7 cellular contexts compared by ENCODE assay signal in genomic region chr16:15956100-15956499, GRCh38. TPM values are rescaled to one million over a fixed set of nuclear protein-coding genes. Genes with fewer than 3 reads are reported as not detected.
DNase-seq lines count a peak whose midpoint lies in the region; ATAC-seq lines count a peak whose summit lies in the region.
"Not testable (repeated sequence)": the region's sequence is repeated elsewhere in the genome, so short reads cannot be mapped to it uniquely, and the experiment has no call there.

No MANE protein-coding gene starts in this region.

- not testable (repeated sequence) for H3K27me3 ChIP-seq in CD8-positive, alpha-beta memory T cell (ENCODE audit: insufficient read depth, low read length, poor library complexity, severe bottlenecking)

- CTCF ChIA-PET in CD8-positive, alpha-beta memory T cell (lab: Charles Lee): interaction anchor here (1.4 kb wide), 2 partner anchors 68 to 77 kb away, joined by 3 to 4 read pairs; partner anchors contain the start of gene CEP20

- H3K9me3 Mint-ChIP-seq in CD8-positive, alpha-beta memory T cell; activated T-cell treated with anti-CD3 and anti-CD28 coated beads, Interleukin-2, amount 50 U/mL, for 72 hours; activated naive CD8-positive, alpha-beta T cell (ENCODE audit: low read depth): not testable (repeated sequence)

- H3K36me3 Mint-ChIP-seq in CD8-positive, alpha-beta memory T cell; activated naive CD8-positive, alpha-beta T cell: not testable (repeated sequence)
- peaks cover 12 to 25% of the 10 kb centered on the region in 2 donors for H3K36me3 Mint-ChIP-seq in activated T-cell treated with anti-CD3 and anti-CD28 coated beads, Interleukin-2, amount 50 U/mL, for 72 hours (ENCODE audit: insufficient read depth in 2 of 2)

- not testable (repeated sequence) for H3K27me3 Mint-ChIP-seq in CD8-positive, alpha-beta memory T cell; activated T-cell treated with anti-CD3 and anti-CD28 coated beads, Interleukin-2, amount 50 U/mL, for 72 hours (ENCODE audit: low read depth); activated naive CD8-positive, alpha-beta T cell

- H3K9me3 ChIP-seq in CD8-positive, alpha-beta memory T cell (ENCODE audit: low read length): not testable (repeated sequence)

- peaks cover 51 to 92% (median 77%) of the 10 kb centered on the region in 3 donors for H3K4me1 Mint-ChIP-seq in CD8-positive, alpha-beta memory T cell
- H3K4me1 Mint-ChIP-seq in activated T-cell treated with anti-CD3 and anti-CD28 coated beads, Interleukin-2, amount 50 U/mL, for 72 hours (ENCODE audit: low read depth): peaks cover 90% of the 10 kb centered on the region
- peaks cover 81% of the 10 kb centered on the region for H3K4me1 Mint-ChIP-seq in activated naive CD8-positive, alpha-beta T cell (ENCODE audit: low read depth)

- peak overlapping the region; percentile 57 to 94 (median 80) for H3K27ac Mint-ChIP-seq in CD8-positive, alpha-beta memory T cell
- peak overlapping the region; percentile 52 for H3K27ac Mint-ChIP-seq in activated T-cell treated with anti-CD3 and anti-CD28 coated beads, Interleukin-2, amount 50 U/mL, for 72 hours
- H3K27ac Mint-ChIP-seq in activated naive CD8-positive, alpha-beta T cell: peak overlapping the region; percentile 84

- H3K27ac ChIP-seq in CD8-positive, alpha-beta memory T cell (ENCODE audit: low read depth, low read length): not testable (repeated sequence)

- not testable (repeated sequence) for ATAC-seq in activated T-cell treated with anti-CD3 and anti-CD28 coated beads, Interleukin-2, amount 50 U/mL, for 72 hours (replicated peaks in 1 of 2)

- intact Hi-C loops in posterior vena cava (cut with DNase I): not testable (repeated sequence)

- H3K4me3 ChIP-seq in CD8-positive, alpha-beta memory T cell (ENCODE audit: low read length): not testable (repeated sequence)

- POLR2A ChIA-PET in CD8-positive, alpha-beta memory T cell (lab: Charles Lee): not testable (repeated sequence)

- peak in 2 of 5 donors; percentile 22 to 57 for DNase-seq in CD8-positive, alpha-beta memory T cell
- DNase-seq in T follicular helper cell (ENCODE audit: low read depth) (peak; percentile 19), posterior vena cava (ENCODE audit: low spot score) (peak; percentile 5)
- DNase-seq in activated CD4-positive, alpha-beta T cell treated with anti-CD3 and anti-CD28 coated beads, Interleukin-2, amount 50 U/mL, for 1 hour: peak; percentile 26
- not testable (repeated sequence) for DNase-seq in activated T-cell treated with anti-CD3 and anti-CD28 coated beads, Interleukin-2, amount 50 U/mL, for 72 hours
- peak; percentile 22 for DNase-seq in effector CD4-positive, alpha-beta T cell

- not testable (repeated sequence) for H3K36me3 ChIP-seq in CD8-positive, alpha-beta memory T cell (ENCODE audit: insufficient read depth, low read length)

- H3K4me1 ChIP-seq in CD8-positive, alpha-beta memory T cell (ENCODE audit: insufficient read depth, low read length): peaks cover 58% of the 10 kb centered on the region

- H3K4me3 Mint-ChIP-seq in CD8-positive, alpha-beta memory T cell: peak overlapping the region in 4 of 7 donors; percentile 30 to 89 (median 52)
- peak overlapping the region in 1 of 2 donors; percentile 34 for H3K4me3 Mint-ChIP-seq in activated T-cell treated with anti-CD3 and anti-CD28 coated beads, Interleukin-2, amount 50 U/mL, for 72 hours
- not testable (repeated sequence) for H3K4me3 Mint-ChIP-seq in activated naive CD8-positive, alpha-beta T cell

RNA-seq across cellular contexts. Expression of gene ABCC1, which starts 6.7 kb away (rescaled TPM):
- total RNA-seq in CD8-positive, alpha-beta memory T cell: 10 to 100 TPM; 64.6 to 64.8 TPM
- polyA plus RNA-seq in CD8-positive, alpha-beta memory T cell: 9.9 TPM
- 10 to 100 TPM; 82.3 to 90.4 TPM for total RNA-seq in activated T-cell treated with anti-CD3 and anti-CD28 coated beads, Interleukin-2, amount 50 U/mL, for 72 hours
- 10 to 100 TPM; 26.2 to 27.8 TPM for total RNA-seq in posterior vena cava
